Comparison of ENCODE assay signal across 8 cellular contexts in genomic region chr19:56393119-56394012, GRCh38. TPM values are rescaled to one million over a fixed set of nuclear protein-coding genes. Genes with fewer than 3 reads are reported as not detected.
DNase-seq lines count a peak whose midpoint lies in the region; ATAC-seq lines count a peak whose summit lies in the region.

Gene ZNF582 (minus strand): TSS chr19:56393534. CDS start chr19:56391752, 1,782 bp downstream.

- peaks cover 23% of the 10 kb centered on the region for H3K36me3 Mint-ChIP-seq in activated CD4-positive, alpha-beta T cell treated with anti-CD3 and anti-CD28 coated beads, Interleukin-2, amount 10 ng/mL, durations not matched to agents 24 days and 14 days (ENCODE audit: low read depth)
- H3K36me3 Mint-ChIP-seq in dendritic cell treated with granulocyte-macrophage colony-stimulating factor and Interleukin-4, amounts not matched to agents 40 ng/mL and 50 ng/mL, for 4 days (ENCODE audit: low read depth), result peaks cover 54% of the 10 kb centered on the region

- peak within 1 kb of the TSS; percentile 84 for H3K27ac Mint-ChIP-seq in activated CD4-positive, alpha-beta T cell treated with anti-CD3 and anti-CD28 coated beads, Interleukin-2, amount 10 ng/mL, durations not matched to agents 24 days and 14 days
- peak within 1 kb of the TSS; percentile 87 for H3K27ac Mint-ChIP-seq in dendritic cell treated with granulocyte-macrophage colony-stimulating factor and Interleukin-4, amounts not matched to agents 40 ng/mL and 50 ng/mL, for 4 days

- peaks cover 5% of the 10 kb centered on the region for H3K4me1 Mint-ChIP-seq in activated CD4-positive, alpha-beta T cell treated with anti-CD3 and anti-CD28 coated beads, Interleukin-2, amount 10 ng/mL, durations not matched to agents 24 days and 14 days
- H3K4me1 Mint-ChIP-seq in dendritic cell treated with granulocyte-macrophage colony-stimulating factor and Interleukin-4, amounts not matched to agents 40 ng/mL and 50 ng/mL, for 4 days (ENCODE audit: low read depth), result peaks cover 10% of the 10 kb centered on the region

- peak within 1 kb of the TSS; percentile 91 for H3K4me3 Mint-ChIP-seq in activated CD4-positive, alpha-beta T cell treated with anti-CD3 and anti-CD28 coated beads, Interleukin-2, amount 10 ng/mL, durations not matched to agents 24 days and 14 days
- peak within 1 kb of the TSS; percentile 82 for H3K4me3 Mint-ChIP-seq in dendritic cell treated with granulocyte-macrophage colony-stimulating factor and Interleukin-4, amounts not matched to agents 40 ng/mL and 50 ng/mL, for 4 days

- peaks cover 54% of the 10 kb centered on the region for H3K9me3 Mint-ChIP-seq in activated CD4-positive, alpha-beta T cell treated with anti-CD3 and anti-CD28 coated beads, Interleukin-2, amount 10 ng/mL, durations not matched to agents 24 days and 14 days
- H3K9me3 Mint-ChIP-seq in dendritic cell treated with granulocyte-macrophage colony-stimulating factor and Interleukin-4, amounts not matched to agents 40 ng/mL and 50 ng/mL, for 4 days, result peaks cover 95% of the 10 kb centered on the region

- intact Hi-C loops in activated CD4-positive, alpha-beta T cell treated with anti-CD3 and anti-CD28 coated beads, Interleukin-2, amount 10 ng/mL, durations not matched to agents 24 days and 14 days (cut with micrococcal nuclease), result loop anchor here (1.0 kb wide), 1 partner anchor 11 kb away; the partner anchor contains the start of gene ZNF583
- intact Hi-C loops in dendritic cell treated with granulocyte-macrophage colony-stimulating factor and Interleukin-4, amounts not matched to agents 40 ng/mL and 50 ng/mL, for 4 days (cut with micrococcal nuclease), result loop anchor here (1.0 kb wide), 1 partner anchor 11 kb away; the partner anchor contains the start of gene ZNF583

- DNase-seq in NCI-H1417 (lab: John Stamatoyannopoulos, UW) (peak; percentile 78 to 91 (median 88)), NCI-H1417 treated with DMSO at 0.1 percent for 48 hours (lab: John Stamatoyannopoulos, UW) (no peak), NCI-H2171 (lab: John Stamatoyannopoulos, UW) (peak; percentile 96), left lobe of liver (ENCODE audit: low spot score) (peak; percentile 92)
- DNase-seq in activated CD4-positive, alpha-beta T cell treated with anti-CD3 and anti-CD28 coated beads, Interleukin-2, amount 10 ng/mL, durations not matched to agents 24 days and 14 days, result peak; percentile 96
- DNase-seq in stimulated activated CD4-positive, alpha-beta T cell treated with anti-CD3 and anti-CD28 coated beads, Interleukin-2, amount 100 ng/mL, for 24 hours, result peak; percentile 87 to 90

- ATAC-seq in HG03039 (IDR thresholded peaks at IDR 0.05; ENCODE audit: unreplicated experiment) (peak; percentile 87), left lobe of liver (peak; percentile 99)

- H3K27me3 Mint-ChIP-seq in activated CD4-positive, alpha-beta T cell treated with anti-CD3 and anti-CD28 coated beads, Interleukin-2, amount 10 ng/mL, durations not matched to agents 24 days and 14 days, result no peaks in the 10 kb centered on the region
- peaks cover 1% of the 10 kb centered on the region for H3K27me3 Mint-ChIP-seq in dendritic cell treated with granulocyte-macrophage colony-stimulating factor and Interleukin-4, amounts not matched to agents 40 ng/mL and 50 ng/mL, for 4 days

RNA-seq across cellular contexts. Expression of gene ZNF582, which starts in this region (rescaled TPM):
- 1.0 and 2.1 TPM in 2 replicates for total RNA-seq in activated CD4-positive, alpha-beta T cell treated with anti-CD3 and anti-CD28 coated beads, Interleukin-2, amount 10 ng/mL, durations not matched to agents 24 days and 14 days
- total RNA-seq in left lobe of liver, result 1.2 TPM
